In genomic region chr2:43142921-43143438, GRCh38 we compare ENCODE assay signal across 9 cellular contexts.
DNase-seq lines count a peak whose midpoint lies in the region; ATAC-seq and TF ChIP-seq lines count a peak whose summit lies in the region.
"Had no signal": no experiment of that assay in that cellular context is flagged by ENCODE, and none has a peak within 500 bp of the region (broad histone marks: within the 10 kb centered on the region; RNA-seq: fewer than 3 reads in every experiment).

No MANE protein-coding gene starts in this region.

- H3K27me3 Mint-ChIP-seq in activated CD8-positive, alpha-beta memory T cell treated with anti-CD3 and anti-CD28 coated beads, Interleukin-2, amount 10 ng/mL, durations not matched to agents 7 days and 5 days, result no peaks in the 10 kb centered on the region
- no peaks in the 10 kb centered on the region for H3K27me3 Mint-ChIP-seq in stimulated activated naive B cell treated with anti-CD40 and anti-IgM and Interleukin-4, amounts not matched to agents 10 μg/mL and 1 μg/mL and 100 μg/mL, for 72 hours
- H3K27me3 Mint-ChIP-seq in nephron progenitor cell (ENCODE audit: low read depth, poor library complexity), result no peaks in the 10 kb centered on the region

- H3K4me1 Mint-ChIP-seq in activated CD8-positive, alpha-beta memory T cell treated with anti-CD3 and anti-CD28 coated beads, Interleukin-2, amount 10 ng/mL, durations not matched to agents 7 days and 5 days, result peaks cover 43% of the 10 kb centered on the region
- peaks cover 14 to 26% of the 10 kb centered on the region in 2 donors for H3K4me1 Mint-ChIP-seq in stimulated activated naive B cell treated with anti-CD40 and anti-IgM and Interleukin-4, amounts not matched to agents 10 μg/mL and 1 μg/mL and 100 μg/mL, for 72 hours
- peaks cover 30% of the 10 kb centered on the region for H3K4me1 Mint-ChIP-seq in nephron progenitor cell

- peak; percentile 22 for TF ChIP-seq CTCF in choroid plexus epithelial cell (conservative IDR thresholded peaks at IDR 0.05; ENCODE audit: low read depth, low read length)
- TF ChIP-seq CTCF in uterus (IDR thresholded peaks at IDR 0.05), result no peak
- no peak for TF ChIP-seq CTCF in nephron progenitor cell (IDR thresholded peaks at IDR 0.05)

- CTCF ChIA-PET in activated CD8-positive, alpha-beta memory T cell treated with anti-CD3 and anti-CD28 coated beads, Interleukin-2, amount 10 ng/mL, durations not matched to agents 7 days and 5 days (lab: Charles Lee), result interaction anchor here (0.8 to 2.2 kb wide), 6 partner anchors 15 to 84 kb away, joined by 3 to 11 read pairs (median 6); partner anchors contain the start of gene ZFP36L2

- ATAC-seq in activated CD8-positive, alpha-beta memory T cell treated with anti-CD3 and anti-CD28 coated beads, Interleukin-2, amount 10 ng/mL, durations not matched to agents 7 days and 5 days, result peak; percentile 70
- peak; percentile 39 to 55 for ATAC-seq in stimulated activated naive B cell treated with anti-CD40 and anti-IgM and Interleukin-4, amounts not matched to agents 10 μg/mL and 1 μg/mL and 100 μg/mL, for 72 hours (replicated peaks)
- ATAC-seq in GM18870 (IDR thresholded peaks at IDR 0.05; ENCODE audit: unreplicated experiment), result no peak

- H3K4me1 ChIP-seq in uterus, result no peaks in the 10 kb centered on the region

- no peak for TF ChIP-seq POLR2A in uterus (IDR thresholded peaks at IDR 0.05)

- no peak overlapping the region for H3K4me3 ChIP-seq in choroid plexus epithelial cell (ENCODE audit: low read depth, low read length)
- H3K4me3 ChIP-seq in uterus, result no peak overlapping the region

- no peaks in the 10 kb centered on the region for H3K9me3 Mint-ChIP-seq in activated CD8-positive, alpha-beta memory T cell treated with anti-CD3 and anti-CD28 coated beads, Interleukin-2, amount 10 ng/mL, durations not matched to agents 7 days and 5 days (ENCODE audit: low read depth)
- H3K9me3 Mint-ChIP-seq in stimulated activated naive B cell treated with anti-CD40 and anti-IgM and Interleukin-4, amounts not matched to agents 10 μg/mL and 1 μg/mL and 100 μg/mL, for 72 hours, result peaks cover 0 to 2% of the 10 kb centered on the region in 2 donors
- no peaks in the 10 kb centered on the region for H3K9me3 Mint-ChIP-seq in nephron progenitor cell

- no peaks in the 10 kb centered on the region for H3K27me3 ChIP-seq in uterus

- H3K27ac Mint-ChIP-seq in activated CD8-positive, alpha-beta memory T cell treated with anti-CD3 and anti-CD28 coated beads, Interleukin-2, amount 10 ng/mL, durations not matched to agents 7 days and 5 days, result peak overlapping the region; percentile 64
- H3K27ac Mint-ChIP-seq in stimulated activated naive B cell treated with anti-CD40 and anti-IgM and Interleukin-4, amounts not matched to agents 10 μg/mL and 1 μg/mL and 100 μg/mL, for 72 hours, result no peak overlapping the region
- no peak overlapping the region for H3K27ac Mint-ChIP-seq in nephron progenitor cell

- peaks cover 9% of the 10 kb centered on the region for H3K36me3 Mint-ChIP-seq in activated CD8-positive, alpha-beta memory T cell treated with anti-CD3 and anti-CD28 coated beads, Interleukin-2, amount 10 ng/mL, durations not matched to agents 7 days and 5 days
- no peaks in the 10 kb centered on the region for H3K36me3 Mint-ChIP-seq in stimulated activated naive B cell treated with anti-CD40 and anti-IgM and Interleukin-4, amounts not matched to agents 10 μg/mL and 1 μg/mL and 100 μg/mL, for 72 hours
- no peaks in the 10 kb centered on the region for H3K36me3 Mint-ChIP-seq in nephron progenitor cell (ENCODE audit: low read depth)

- H3K27ac ChIP-seq in uterus, result no peak overlapping the region

- no peaks in the 10 kb centered on the region for H3K9me3 ChIP-seq in uterus

- DNase-seq in activated CD8-positive, alpha-beta memory T cell treated with anti-CD3 and anti-CD28 coated beads, Interleukin-2, amount 10 ng/mL, durations not matched to agents 7 days and 5 days, result peak; percentile 75
- no peak for DNase-seq in activated CD8-positive, alpha-beta memory T cell treated with anti-CD3 and anti-CD28 coated beads, Interleukin-2, amount 50 U/mL, for 48 hours
- DNase-seq in RPMI8226 (peak; percentile 58), choroid plexus epithelial cell (ENCODE audit: low read depth) (peak; percentile 28), uterus (no peak), nephron progenitor cell (no peak)
- DNase-seq in stimulated activated naive B cell treated with anti-CD40 and anti-IgM and Interleukin-4, amounts not matched to agents 10 μg/mL and 1 μg/mL and 100 μg/mL, for 72 hours, result no peak
- DNase-seq: SW 1271 had no signal

- no peaks in the 10 kb centered on the region for H3K36me3 ChIP-seq in uterus

- intact Hi-C loops in uterus (cut with DNase I; ENCODE audit: low total_unique reads), result no loop called here

- H3K4me3 Mint-ChIP-seq in activated CD8-positive, alpha-beta memory T cell treated with anti-CD3 and anti-CD28 coated beads, Interleukin-2, amount 10 ng/mL, durations not matched to agents 7 days and 5 days, result peak overlapping the region; percentile 70
- H3K4me3 Mint-ChIP-seq in stimulated activated naive B cell treated with anti-CD40 and anti-IgM and Interleukin-4, amounts not matched to agents 10 μg/mL and 1 μg/mL and 100 μg/mL, for 72 hours, result no peak overlapping the region
- H3K4me3 Mint-ChIP-seq in nephron progenitor cell, result no peak overlapping the region

Comparison
In these comparisons a context has a peak if more than half of its experiments do, and no peak if none do; other contexts are left out.
1. DNase-seq: peak in activated CD8-positive, alpha-beta memory T cell treated with anti-CD3 and anti-CD28 coated beads, Interleukin-2, amount 10 ng/mL, durations not matched to agents 7 days and 5 days (single experiment), RPMI8226 (single experiment) and choroid plexus epithelial cell (single experiment); none in activated CD8-positive, alpha-beta memory T cell treated with anti-CD3 and anti-CD28 coated beads, Interleukin-2, amount 50 U/mL, for 48 hours (single experiment), stimulated activated naive B cell treated with anti-CD40 and anti-IgM and Interleukin-4, amounts not matched to agents 10 μg/mL and 1 μg/mL and 100 μg/mL, for 72 hours (single experiment), uterus (0 of 2) and nephron progenitor cell (single experiment).